21 cellular contexts compared by ENCODE assay signal in the genomic region with DNA sequence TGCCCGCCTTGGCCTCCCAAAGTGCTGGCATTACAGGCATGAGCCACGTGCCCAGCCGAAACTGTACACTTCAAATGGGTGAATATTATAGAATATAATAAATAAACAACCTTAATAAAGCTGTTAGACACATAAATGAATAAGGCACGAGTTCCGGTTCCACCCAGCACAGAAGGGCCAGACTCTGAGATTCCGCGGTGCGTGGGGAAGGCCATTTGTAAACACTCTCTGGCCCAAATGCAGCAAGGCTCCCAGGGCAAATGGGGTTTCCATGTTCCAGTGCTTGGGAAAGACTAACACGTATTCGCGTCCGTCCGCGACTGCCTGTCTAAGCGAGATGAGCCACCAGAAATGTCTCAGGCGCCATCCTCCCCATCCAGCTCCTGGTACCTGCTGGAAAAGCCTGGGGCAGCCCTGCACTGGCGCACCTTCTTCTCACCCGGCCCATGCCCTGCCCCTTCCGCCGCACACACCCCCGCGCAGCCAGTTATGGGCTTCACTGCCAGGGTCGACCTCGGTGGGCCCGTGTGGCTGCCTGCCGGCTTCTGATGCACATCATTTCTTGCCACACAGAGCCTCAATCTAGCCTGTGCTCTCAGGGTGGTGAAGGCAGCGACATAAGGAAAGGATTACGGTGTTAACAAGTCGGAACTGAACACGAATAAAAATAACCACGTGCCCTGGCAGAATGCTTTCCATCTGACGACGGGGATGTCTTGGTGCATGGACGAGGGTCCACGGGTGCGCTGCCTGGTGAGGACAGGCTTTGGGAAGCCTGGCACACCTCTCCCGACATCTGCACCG. TPM values are rescaled to one million over a fixed set of nuclear protein-coding genes. Genes with fewer than 3 reads are reported as not detected.
DNase-seq lines count a peak whose midpoint lies in the region; ATAC-seq and TF ChIP-seq lines count a peak whose summit lies in the region.
"Had no signal": no experiment of that assay in that cellular context is flagged by ENCODE, and none has a peak within 500 bp of the region (broad histone marks: within the 10 kb centered on the region; RNA-seq: fewer than 3 reads in every experiment).

No MANE protein-coding gene starts in this region.

- DNase-seq in NCI-H524 treated with DMSO at 0.1 percent for 48 hours (lab: John Stamatoyannopoulos, UW) = peak; percentile 55
- DNase-seq in NCI-H524 (lab: John Stamatoyannopoulos, UW) = no peak
- no peak for DNase-seq in natural killer cell
- no peak for DNase-seq in natural killer cell treated with Interleukin-12 subunit alpha and Interleukin-12 subunit beta and Interleukin-15 and Interleukin-18, amount 100 ng/mL, for 72 hours (ENCODE audit: low spot score)
- DNase-seq in immature natural killer cell = no peak
- DNase-seq in NCI-H1417 treated with DMSO at 0.1 percent for 48 hours (lab: John Stamatoyannopoulos, UW) = no peak
- DNase-seq in iPS-NIHi7 (ENCODE audit: extremely low spot score) = no peak
- DNase-seq: 8988T, anterior cingulate cortex, left lung, NCI-H2171, NCI-H510A, nucleus accumbens, OCI-M1, trophoblast cell had no signal

- intact Hi-C loops in natural killer cell (cut with micrococcal nuclease) = no loop called here

- ATAC-seq in natural killer cell (no peak), HG02840 (IDR thresholded peaks at IDR 0.05; ENCODE audit: low FRiP score, unreplicated experiment) (no peak)
- no peak for ATAC-seq in natural killer cell treated with Interleukin-12 subunit alpha and Interleukin-12 subunit beta and Interleukin-15 and Interleukin-18, amount 100 ng/mL, for 72 hours
- ATAC-seq: left lung, psoas muscle had no signal

- peak overlapping the region; percentile 78 to 80 for H3K27ac Mint-ChIP-seq in natural killer cell
- H3K27ac Mint-ChIP-seq in natural killer cell treated with Interleukin-12 subunit alpha and Interleukin-12 subunit beta and Interleukin-15 and Interleukin-18, amount 100 ng/mL, for 72 hours = no peak overlapping the region
- H3K27ac Mint-ChIP-seq in immature natural killer cell = peak overlapping the region in 5 of 6 donors; percentile 92 to 96 (median 94)
- H3K27ac Mint-ChIP-seq: activated naive CD8-positive, alpha-beta T cell treated with anti-CD3 and anti-CD28 coated beads for 36 hours; T-helper 1 cell treated with Interleukin-12 subunit alpha and Interleukin-12 subunit beta and Interleukin-4 antibody, amounts not matched to agents 30 μg/mL and 1 μg/mL, for 36 hours had no signal

- no peak overlapping the region for H3K4me3 Mint-ChIP-seq in natural killer cell
- H3K4me3 Mint-ChIP-seq in natural killer cell treated with Interleukin-12 subunit alpha and Interleukin-12 subunit beta and Interleukin-15 and Interleukin-18, amount 100 ng/mL, for 72 hours = no peak overlapping the region
- H3K4me3 Mint-ChIP-seq in immature natural killer cell = peak overlapping the region in 3 of 5 donors; percentile 68 to 73 (median 72)
- H3K4me3 Mint-ChIP-seq: activated naive CD8-positive, alpha-beta T cell treated with anti-CD3 and anti-CD28 coated beads for 36 hours; CD14-positive monocyte; stimulated activated effector memory CD8-positive, alpha-beta T cell treated with anti-CD3 and anti-CD28 coated beads, Interleukin-12 subunit alpha, Interleukin-12 subunit beta, amount 100 ng/mL, for 72 hours; T-helper 1 cell treated with Interleukin-12 subunit alpha and Interleukin-12 subunit beta and Interleukin-4 antibody, amounts not matched to agents 30 μg/mL and 1 μg/mL, for 36 hours had no signal

- H3K27me3 Mint-ChIP-seq in natural killer cell (ENCODE audit: low read depth in 2 of 2) = peaks cover 9 to 11% of the 10 kb centered on the region in 2 donors
- peaks cover 0 to 3% of the 10 kb centered on the region in 2 donors for H3K27me3 Mint-ChIP-seq in natural killer cell treated with Interleukin-12 subunit alpha and Interleukin-12 subunit beta and Interleukin-15 and Interleukin-18, amount 100 ng/mL, for 72 hours
- peaks cover 18 to 32% (median 19%) of the 10 kb centered on the region in 3 donors for H3K27me3 Mint-ChIP-seq in immature natural killer cell (ENCODE audit: low read depth in 3 of 3)
- H3K27me3 Mint-ChIP-seq: activated naive CD8-positive, alpha-beta T cell treated with anti-CD3 and anti-CD28 coated beads for 36 hours had no signal

- TF ChIP-seq CTCF in natural killer cell (IDR thresholded peaks at IDR 0.05) = no peak

- H3K9me3 Mint-ChIP-seq in natural killer cell (peaks cover 0 to 2% of the 10 kb centered on the region in 2 donors), immature natural killer cell (peaks cover 10 to 16% (median 12%) of the 10 kb centered on the region in 6 donors)
- H3K9me3 Mint-ChIP-seq in natural killer cell treated with Interleukin-12 subunit alpha and Interleukin-12 subunit beta and Interleukin-15 and Interleukin-18, amount 100 ng/mL, for 72 hours = no peaks in the 10 kb centered on the region
- H3K9me3 Mint-ChIP-seq: stimulated activated effector memory CD8-positive, alpha-beta T cell treated with anti-CD3 and anti-CD28 coated beads, Interleukin-12 subunit alpha, Interleukin-12 subunit beta, amount 100 ng/mL, for 72 hours had no signal

- H3K4me1 Mint-ChIP-seq in natural killer cell (peaks cover 7 to 28% of the 10 kb centered on the region in 2 donors), immature natural killer cell (peaks cover 30 to 37% of the 10 kb centered on the region in 2 donors)
- H3K4me1 Mint-ChIP-seq in natural killer cell treated with Interleukin-12 subunit alpha and Interleukin-12 subunit beta and Interleukin-15 and Interleukin-18, amount 100 ng/mL, for 72 hours (ENCODE audit: low read depth in 2 of 2) = peaks cover 5 to 13% of the 10 kb centered on the region in 2 donors

- no peaks in the 10 kb centered on the region for H3K36me3 Mint-ChIP-seq in natural killer cell
- H3K36me3 Mint-ChIP-seq in natural killer cell treated with Interleukin-12 subunit alpha and Interleukin-12 subunit beta and Interleukin-15 and Interleukin-18, amount 100 ng/mL, for 72 hours = no peaks in the 10 kb centered on the region
- H3K36me3 Mint-ChIP-seq in immature natural killer cell = no peaks in the 10 kb centered on the region
- H3K36me3 Mint-ChIP-seq: CD14-positive monocyte had no signal

RNA-seq across cellular contexts. Expression of a gene that starts 5.5 kb away (rescaled TPM):
- total RNA-seq in natural killer cell = 10 to 100 TPM; 41.1 to 56.2 (median 47.3) TPM
- total RNA-seq in natural killer cell treated with Interleukin-12 subunit alpha and Interleukin-12 subunit beta and Interleukin-15 and Interleukin-18, amount 100 ng/mL, for 72 hours = 10 to 100 TPM; 25.8 to 32.7 TPM
- polyA plus RNA-seq in immature natural killer cell = 1 to 10 TPM in 2 of 3 donors, under 1 TPM in 1; 0.19 to 1.9 (median 1.4) TPM

RNA-seq across cellular contexts. Expression of a gene that starts 26.4 kb away (rescaled TPM):
- total RNA-seq in natural killer cell = 100 to 1,000 TPM; 154 to 177 (median 168) TPM
- 100 to 1,000 TPM; 284 to 315 TPM for total RNA-seq in natural killer cell treated with Interleukin-12 subunit alpha and Interleukin-12 subunit beta and Interleukin-15 and Interleukin-18, amount 100 ng/mL, for 72 hours
- polyA plus RNA-seq in immature natural killer cell = 100 to 1,000 TPM; 497 to 643 (median 622) TPM

RNA-seq across cellular contexts. Expression of a gene that starts 26.8 kb away (rescaled TPM):
- total RNA-seq in natural killer cell = 10 to 100 TPM; 19.1 to 26.0 (median 23.7) TPM
- total RNA-seq in natural killer cell treated with Interleukin-12 subunit alpha and Interleukin-12 subunit beta and Interleukin-15 and Interleukin-18, amount 100 ng/mL, for 72 hours = 10 to 100 TPM; 21.2 to 45.0 TPM
- under 1 TPM in 2 of 3 donors, not detected in 1; 0.39 to 0.68 TPM for polyA plus RNA-seq in immature natural killer cell

RNA-seq across cellular contexts. Expression of a gene that starts 51.1 kb away (rescaled TPM):
- total RNA-seq in natural killer cell = 10 to 100 TPM; 30.0 to 35.1 (median 30.3) TPM
- total RNA-seq in natural killer cell treated with Interleukin-12 subunit alpha and Interleukin-12 subunit beta and Interleukin-15 and Interleukin-18, amount 100 ng/mL, for 72 hours = 10 to 100 TPM; 22.2 to 53.6 TPM
- polyA plus RNA-seq in immature natural killer cell = 1 to 10 TPM in 2 of 3 donors, under 1 TPM in 1; 0.04 to 3.2 (median 1.1) TPM

Comparison
In these comparisons a context has a peak if more than half of its experiments do, and no peak if none do; other contexts are left out.
1. H3K27ac Mint-ChIP-seq: peak in natural killer cell (2 of 2) and immature natural killer cell (5 of 6); none in natural killer cell treated with Interleukin-12 subunit alpha and Interleukin-12 subunit beta and Interleukin-15 and Interleukin-18, amount 100 ng/mL, for 72 hours (0 of 2).
2. H3K4me3 Mint-ChIP-seq: peak in immature natural killer cell (3 of 5); none in natural killer cell (single experiment) and natural killer cell treated with Interleukin-12 subunit alpha and Interleukin-12 subunit beta and Interleukin-15 and Interleukin-18, amount 100 ng/mL, for 72 hours (single experiment).